In the genomic region with DNA sequence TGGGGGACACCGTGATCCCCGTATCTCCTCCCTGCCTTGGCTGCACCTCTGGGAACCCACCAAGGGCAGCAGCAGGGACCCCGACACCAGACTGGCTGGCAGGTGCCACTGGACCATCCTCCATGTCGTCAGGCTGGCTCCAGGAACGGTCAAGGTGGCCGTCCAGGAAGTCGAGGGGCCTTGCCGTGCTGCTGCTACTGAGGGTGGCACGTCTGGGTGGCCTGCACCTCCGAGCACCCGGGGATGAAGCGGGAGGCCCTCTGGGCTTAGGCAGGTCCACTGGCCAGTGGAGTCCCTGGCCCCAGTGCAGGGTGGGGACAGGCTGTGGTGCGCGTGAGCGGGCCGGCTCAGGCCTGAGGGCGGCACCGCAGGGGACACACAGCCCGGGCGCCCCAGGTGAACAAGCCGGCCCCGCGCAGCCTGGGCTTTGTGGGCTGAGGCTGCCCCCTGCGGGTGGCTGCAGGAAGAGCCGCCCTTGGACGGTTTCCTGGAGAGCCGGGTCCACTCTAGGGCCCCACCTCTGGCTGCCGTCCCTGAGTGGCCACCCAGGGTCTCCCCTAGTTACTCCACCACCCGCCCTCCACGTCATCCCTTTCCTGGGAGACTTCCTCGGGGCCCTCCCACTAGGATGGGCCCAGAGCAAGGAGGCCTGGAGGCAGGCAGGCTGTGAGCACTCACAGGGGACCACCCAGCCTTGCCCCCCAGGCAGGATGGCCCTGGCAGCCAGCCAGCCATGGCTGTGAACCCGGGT, we compare ENCODE assay signal across 8 cellular contexts. TPM values are rescaled to one million over a fixed set of nuclear protein-coding genes. Genes with fewer than 3 reads are reported as not detected.
DNase-seq lines count a peak whose midpoint lies in the region; ATAC-seq lines count a peak whose summit lies in the region.

No MANE protein-coding gene starts in this region.

- peak; percentile 26 for DNase-seq in Caki2 (ENCODE audit: low read depth)
- peak; percentile 82 for DNase-seq in HT-29 (ENCODE audit: low spot score)
- peak; percentile 33 to 53 for DNase-seq in central memory CD8-positive, alpha-beta T cell (ENCODE audit: low spot score in 2 of 2)
- DNase-seq in left lobe of liver (ENCODE audit: low spot score), result peak; percentile 71
- DNase-seq in stimulated activated CD8-positive, alpha-beta memory T cell treated with anti-CD3 and anti-CD28 coated beads, Interleukin-12 subunit alpha, Interleukin-12 subunit beta, amount 100 ng/mL, for 4 hours (ENCODE audit: low read depth), result peak; percentile 41
- DNase-seq in putamen (ENCODE audit: low spot score), result no peak

- in situ Hi-C loops in Caki2 (cut with HindIII; ENCODE audit: low pct_unique_long_range_greater_than_20kb, low sequenced_read_pairs), result no loop called here

- H3K9me3 Mint-ChIP-seq in central memory CD8-positive, alpha-beta T cell, result no peaks in the 10 kb centered on the region

- H3K4me3 Mint-ChIP-seq in central memory CD8-positive, alpha-beta T cell, result no peak overlapping the region

- peaks cover 15% of the 10 kb centered on the region for H3K4me1 Mint-ChIP-seq in central memory CD8-positive, alpha-beta T cell

- ATAC-seq in activated CD4-positive, CD25-positive, alpha-beta regulatory T cell treated with anti-CD3 and anti-CD28 coated beads, Interleukin-2, amount 50 U/mL, for 24 hours, result peak; percentile 72 to 74
- peak; percentile 50 for ATAC-seq in central memory CD8-positive, alpha-beta T cell (replicated peaks; ENCODE audit: extremely low read depth, poor library complexity, severe bottlenecking)
- ATAC-seq in left lobe of liver (peak; percentile 72), GM21723 (IDR thresholded peaks at IDR 0.05; ENCODE audit: unreplicated experiment) (no peak)

- H3K27me3 Mint-ChIP-seq in central memory CD8-positive, alpha-beta T cell, result no peaks in the 10 kb centered on the region

- no peak overlapping the region for H3K27ac Mint-ChIP-seq in central memory CD8-positive, alpha-beta T cell (ENCODE audit: low read depth)

- H3K36me3 Mint-ChIP-seq in central memory CD8-positive, alpha-beta T cell (ENCODE audit: insufficient read depth), result peaks cover 33% of the 10 kb centered on the region

RNA-seq across cellular contexts. Expression of a gene that starts 42.8 kb away (rescaled TPM):
- total RNA-seq in Caki2 (2014; rRNA removed; shearing (Covaris generic); ENCODE audit: low replicate concordance), result 14.2 and 16.9 TPM in 2 replicates
- total RNA-seq in HT-29 (2014; rRNA removed; shearing (Covaris generic)), result 20.2 and 28.9 TPM in 2 replicates
- 18.1 TPM for total RNA-seq in left lobe of liver
